In genomic region chr2:20955277-20956026, GRCh38 we compare ENCODE assay signal across 1 cellular context.
TF ChIP-seq lines count a peak whose summit lies in the region.

No MANE protein-coding gene starts in this region.

TF ChIP-seq in HepG2, 621 proteins besides CTCF, POLR2A, EP300 and RAD21 (continued from another document):
- TF ChIP-seq ZNF513 (CRISPR knock-in tag; conservative IDR thresholded peaks at IDR 0.05) (no peak), ZNF430 (CRISPR knock-in tag; IDR thresholded peaks at IDR 0.05) (no peak), ATF4 (CRISPR knock-in tag; IDR thresholded peaks at IDR 0.05) (no peak), PHF8 (CRISPR knock-in tag; IDR thresholded peaks at IDR 0.05) (no peak), TEAD3 (CRISPR knock-in tag; optimal IDR thresholded peaks at IDR 0.05; ENCODE audit: borderline replicate concordance) (no peak), CSRNP2 (CRISPR knock-in tag; conservative IDR thresholded peaks at IDR 0.05; ENCODE audit: low read depth) (no peak), ZNF788 (CRISPR knock-in tag; IDR thresholded peaks at IDR 0.05; ENCODE audit: borderline replicate concordance) (no peak), ZKSCAN5 (CRISPR knock-in tag; IDR thresholded peaks at IDR 0.05) (peak; percentile 71; the same call in 1 of the 2 replicates), ZMYM2 (CRISPR knock-in tag; IDR thresholded peaks at IDR 0.05) (no peak), ZNF737 (CRISPR knock-in tag; IDR thresholded peaks at IDR 0.05; ENCODE audit: borderline replicate concordance) (0 out of 2 replicates have a peak, but pooled peaks have one; percentile 70), PRDM10 (CRISPR knock-in tag; IDR thresholded peaks at IDR 0.05; ENCODE audit: low read depth) (no peak), ZNF138 (CRISPR knock-in tag; IDR thresholded peaks at IDR 0.05; ENCODE audit: low read depth) (no peak), MBD4 (IDR thresholded peaks at IDR 0.05; ENCODE audit: borderline replicate concordance, low read length) (no peak), HBP1 (CRISPR knock-in tag; IDR thresholded peaks at IDR 0.05; ENCODE audit: low read depth) (no peak), HDAC2 (CRISPR knock-in tag; IDR thresholded peaks at IDR 0.05) (no peak; the same call in 1 of the 2 replicates), ADNP (CRISPR knock-in tag; IDR thresholded peaks at IDR 0.05) (no peak), SSRP1 (CRISPR knock-in tag; IDR thresholded peaks at IDR 0.05) (no peak), ZHX1 (CRISPR knock-in tag; IDR thresholded peaks at IDR 0.05; ENCODE audit: low read depth) (no peak), KDM5B (CRISPR knock-in tag; IDR thresholded peaks at IDR 0.05; ENCODE audit: borderline replicate concordance) (peak; percentile 41; the same call in 1 of the 2 replicates), NONO (IDR thresholded peaks at IDR 0.05) (no peak), NONO (CRISPR knock-in tag; conservative IDR thresholded peaks at IDR 0.05) (no peak), ZNF761 (CRISPR knock-in tag; conservative IDR thresholded peaks at IDR 0.05) (no peak), BCL3 (CRISPR knock-in tag; IDR thresholded peaks at IDR 0.05) (no peak), ZNF333 (CRISPR knock-in tag; IDR thresholded peaks at IDR 0.05; ENCODE audit: borderline replicate concordance) (no peak), SNAI1 (CRISPR knock-in tag; IDR thresholded peaks at IDR 0.05; ENCODE audit: borderline replicate concordance) (no peak), ZNF616 (CRISPR knock-in tag; IDR thresholded peaks at IDR 0.05; ENCODE audit: low read depth) (no peak), ZNF232 (CRISPR knock-in tag; IDR thresholded peaks at IDR 0.05; ENCODE audit: borderline replicate concordance) (no peak)
